ENCODE assay signal across 21 cellular contexts in the genomic region with DNA sequence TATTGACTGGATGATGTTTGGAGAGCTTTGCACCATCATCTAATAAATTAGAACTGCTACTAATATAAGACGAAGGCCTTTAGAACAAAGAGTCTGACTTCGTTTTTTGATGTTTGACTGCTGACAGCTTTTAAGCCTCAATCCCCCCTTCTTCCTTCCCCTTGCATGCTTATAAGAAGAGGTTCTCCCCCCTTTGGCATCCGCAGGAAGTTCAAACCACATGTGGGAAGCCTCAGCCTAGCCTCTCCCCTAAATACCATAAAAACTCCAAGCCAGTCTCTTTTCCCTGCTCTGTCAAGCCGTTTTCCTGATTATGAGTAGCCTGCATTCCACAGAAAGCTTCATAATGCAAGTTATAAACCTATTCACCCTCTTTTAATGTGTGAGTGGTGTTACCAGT.
"Had no signal": no experiment of that assay in that cellular context is flagged by ENCODE, and none has a peak within 500 bp of the region (broad histone marks: within the 10 kb centered on the region; RNA-seq: fewer than 3 reads in every experiment).

No MANE protein-coding gene starts in this region.

- H3K36me3 ChIP-seq: adrenal gland, breast epithelium, gastroesophageal sphincter, heart left ventricle, thoracic aorta, upper lobe of left lung had no signal

- H3K27me3 Mint-ChIP-seq: stimulated activated naive B cell treated with anti-CD40 and anti-IgM and Interleukin-4, amounts not matched to agents 10 μg/mL and 1 μg/mL and 100 μg/mL, for 72 hours had no signal

- H3K36me3 Mint-ChIP-seq: activated naive CD4-positive, alpha-beta T cell treated with anti-CD3 and anti-CD28 coated beads, Interleukin-2, amount 50 U/mL, for 72 hours; immature natural killer cell; stimulated activated naive B cell treated with anti-CD40 and anti-IgM and Interleukin-4, amounts not matched to agents 10 μg/mL and 1 μg/mL and 100 μg/mL, for 72 hours had no signal

- DNase-seq: activated CD4-positive, alpha-beta T cell treated with anti-CD3 and anti-CD28 coated beads, Interleukin-2, amount 50 U/mL, for 48 hours; activated gamma-delta T cell treated with Interleukin-2 at 50 U/mL for 16 hours; adrenal gland; effector CD4-positive, alpha-beta T cell; heart left ventricle; immature natural killer cell; kidney glomerular epithelial cell; mesenchymal stem cell; natural killer cell; nucleus accumbens; posterior cingulate gyrus; retina; stimulated activated naive B cell treated with anti-CD40 and anti-IgM and Interleukin-4, amounts not matched to agents 10 μg/mL and 1 μg/mL and 100 μg/mL, for 72 hours; upper lobe of left lung had no signal

- H3K4me3 ChIP-seq: adrenal gland, breast epithelium, gastroesophageal sphincter, heart left ventricle, thoracic aorta, upper lobe of left lung had no signal

- H3K27ac Mint-ChIP-seq: activated naive CD4-positive, alpha-beta T cell treated with anti-CD3 and anti-CD28 coated beads, Interleukin-2, amount 50 U/mL, for 72 hours; immature natural killer cell; natural killer cell; stimulated activated naive B cell treated with anti-CD40 and anti-IgM and Interleukin-4, amounts not matched to agents 10 μg/mL and 1 μg/mL and 100 μg/mL, for 72 hours; T-helper 1 cell treated with Interleukin-12 subunit alpha and Interleukin-12 subunit beta and Interleukin-4 antibody, amounts not matched to agents 30 μg/mL and 1 μg/mL, for 36 hours had no signal

- H3K4me3 Mint-ChIP-seq: immature natural killer cell; natural killer cell; stimulated activated naive B cell treated with anti-CD40 and anti-IgM and Interleukin-4, amounts not matched to agents 10 μg/mL and 1 μg/mL and 100 μg/mL, for 72 hours; T-helper 1 cell treated with Interleukin-12 subunit alpha and Interleukin-12 subunit beta and Interleukin-4 antibody, amounts not matched to agents 30 μg/mL and 1 μg/mL, for 36 hours had no signal

- H3K4me1 ChIP-seq: adrenal gland, breast epithelium, heart left ventricle, upper lobe of left lung had no signal

- H3K9me3 Mint-ChIP-seq: stimulated activated naive B cell treated with anti-CD40 and anti-IgM and Interleukin-4, amounts not matched to agents 10 μg/mL and 1 μg/mL and 100 μg/mL, for 72 hours; T-helper 1 cell treated with Interleukin-12 subunit alpha and Interleukin-12 subunit beta and Interleukin-4 antibody, amounts not matched to agents 30 μg/mL and 1 μg/mL, for 36 hours had no signal

- H3K4me1 Mint-ChIP-seq: stimulated activated naive B cell treated with anti-CD40 and anti-IgM and Interleukin-4, amounts not matched to agents 10 μg/mL and 1 μg/mL and 100 μg/mL, for 72 hours had no signal

- H3K9me3 ChIP-seq: adrenal gland, breast epithelium, gastroesophageal sphincter, heart left ventricle, thoracic aorta, upper lobe of left lung had no signal

- H3K27me3 ChIP-seq: adrenal gland, breast epithelium, gastroesophageal sphincter, heart left ventricle, upper lobe of left lung had no signal

- H3K27ac ChIP-seq: adrenal gland, breast epithelium, gastroesophageal sphincter, heart left ventricle, thoracic aorta, upper lobe of left lung, VCaP had no signal

- ATAC-seq: activated naive CD4-positive, alpha-beta T cell treated with anti-CD3 and anti-CD28 coated beads, Interleukin-2, amount 50 U/mL, for 72 hours; esophagus mucosa; gastroesophageal sphincter; heart left ventricle; natural killer cell; stimulated activated naive B cell treated with anti-CD40 and anti-IgM and Interleukin-4, amounts not matched to agents 10 μg/mL and 1 μg/mL and 100 μg/mL, for 72 hours had no signal
